ENCODE assay signal across 11 cellular contexts in genomic region chr10:77887631-77888355, GRCh38. TPM values are rescaled to one million over a fixed set of nuclear protein-coding genes. Genes with fewer than 3 reads are reported as not detected.
DNase-seq lines count a peak whose midpoint lies in the region; ATAC-seq lines count a peak whose summit lies in the region.
"Had no signal": no experiment of that assay in that cellular context is flagged by ENCODE, and none has a peak within 500 bp of the region (broad histone marks: within the 10 kb centered on the region; RNA-seq: fewer than 3 reads in every experiment).

No MANE protein-coding gene starts in this region.

- peak overlapping the region; percentile 18 for H2AFZ ChIP-seq in GM23248

- H3K9ac ChIP-seq in GM23248: peak overlapping the region; percentile 45

- peaks cover 21% of the 10 kb centered on the region for H3F3A ChIP-seq in GM23248 (ENCODE audit: insufficient read depth)

- 4 to 8% methylated on average over 11 of the region's 11 CpGs for WGBS in GM23248 (ENCODE audit: low coverage in 1 of 2, low lambda C conversion rate in 2 of 2, missing lambda C conversion rate in 2 of 2), 2 experiments

- intact Hi-C loops in sciatic nerve (cut with DNase I): no loop called here

- no peak overlapping the region for H3K27ac Mint-ChIP-seq in activated CD8-positive, alpha-beta T cell treated with anti-CD3 and anti-CD28 coated beads, Interleukin-2, amount 10 ng/mL, durations not matched to agents 7 days and 5 days
- H3K27ac Mint-ChIP-seq in activated T-cell treated with anti-CD3 and anti-CD28 coated beads, Interleukin-2, amount 50 U/mL, for 24 hours: no peak overlapping the region
- H3K27ac Mint-ChIP-seq: dendritic cell treated with granulocyte-macrophage colony-stimulating factor and Interleukin-4, amounts not matched to agents 40 ng/mL and 50 ng/mL, for 4 days; natural killer cell treated with Interleukin-12 subunit alpha and Interleukin-12 subunit beta and Interleukin-15 and Interleukin-18, amount 100 ng/mL, for 72 hours had no signal

- DNase-seq in GM23248 (peak; percentile 70), hepatic stellate cell (ENCODE audit: low spot score) (peak; percentile 33), sciatic nerve (ENCODE audit: low spot score) (no peak), activated T-cell treated with anti-CD3 and anti-CD28 coated beads for 4 hours (no peak), iPS-NIHi11 (ENCODE audit: low spot score) (no peak)
- no peak for DNase-seq in activated CD8-positive, alpha-beta T cell treated with anti-CD3 and anti-CD28 coated beads, Interleukin-2, amount 10 ng/mL, durations not matched to agents 7 days and 5 days
- no peak for DNase-seq in activated T-cell treated with anti-CD3 and anti-CD28 coated beads, Interleukin-2, amount 50 U/mL, for 24 hours
- DNase-seq: activated CD4-positive, alpha-beta T cell treated with anti-CD3 and anti-CD28 coated beads, Interleukin-2, amount 50 U/mL, for 1 hour had no signal

- peak overlapping the region; percentile 44 for H3K27ac ChIP-seq in GM23248
- peak overlapping the region; percentile 69 for H3K27ac ChIP-seq in angular gyrus (ENCODE audit: low read depth, low read length)

- in situ Hi-C loops in GM23248 (cut with MboI): no loop called here

- no peaks in the 10 kb centered on the region for H3K36me3 Mint-ChIP-seq in activated CD8-positive, alpha-beta T cell treated with anti-CD3 and anti-CD28 coated beads, Interleukin-2, amount 10 ng/mL, durations not matched to agents 7 days and 5 days (ENCODE audit: low read depth)
- H3K36me3 Mint-ChIP-seq in activated T-cell treated with anti-CD3 and anti-CD28 coated beads, Interleukin-2, amount 50 U/mL, for 24 hours (ENCODE audit: low read depth): no peaks in the 10 kb centered on the region
- H3K36me3 Mint-ChIP-seq: natural killer cell treated with Interleukin-12 subunit alpha and Interleukin-12 subunit beta and Interleukin-15 and Interleukin-18, amount 100 ng/mL, for 72 hours had no signal

- H3K4me2 ChIP-seq in GM23248 (ENCODE audit: unreplicated experiment): peak overlapping the region; percentile 74

- POLR2A ChIA-PET in activated CD8-positive, alpha-beta T cell treated with anti-CD3 and anti-CD28 coated beads, Interleukin-2, amount 10 ng/mL, durations not matched to agents 7 days and 5 days (lab: Charles Lee): no interaction called here

- H3K27me3 ChIP-seq in GM23248 (replicated peaks; ENCODE audit: insufficient read depth): no peaks in the 10 kb centered on the region

- H3K4me1 Mint-ChIP-seq in activated CD8-positive, alpha-beta T cell treated with anti-CD3 and anti-CD28 coated beads, Interleukin-2, amount 10 ng/mL, durations not matched to agents 7 days and 5 days (ENCODE audit: low read depth): no peaks in the 10 kb centered on the region
- H3K4me1 Mint-ChIP-seq in activated T-cell treated with anti-CD3 and anti-CD28 coated beads, Interleukin-2, amount 50 U/mL, for 24 hours (ENCODE audit: low read depth): peaks cover 4% of the 10 kb centered on the region

- H4K20me1 ChIP-seq in GM23248 (ENCODE audit: insufficient read depth): peaks cover 9% of the 10 kb centered on the region; the same call in 1 of the 2 replicates

- no peaks in the 10 kb centered on the region for H3K9me3 Mint-ChIP-seq in activated CD8-positive, alpha-beta T cell treated with anti-CD3 and anti-CD28 coated beads, Interleukin-2, amount 10 ng/mL, durations not matched to agents 7 days and 5 days (ENCODE audit: insufficient read depth)
- no peaks in the 10 kb centered on the region for H3K9me3 Mint-ChIP-seq in activated T-cell treated with anti-CD3 and anti-CD28 coated beads, Interleukin-2, amount 50 U/mL, for 24 hours
- H3K9me3 Mint-ChIP-seq: dendritic cell treated with granulocyte-macrophage colony-stimulating factor and Interleukin-4, amounts not matched to agents 40 ng/mL and 50 ng/mL, for 4 days; natural killer cell treated with Interleukin-12 subunit alpha and Interleukin-12 subunit beta and Interleukin-15 and Interleukin-18, amount 100 ng/mL, for 72 hours had no signal

- no peaks in the 10 kb centered on the region for H3K36me3 ChIP-seq in GM23248 (ENCODE audit: low read depth)

- CTCF ChIA-PET in activated CD8-positive, alpha-beta T cell treated with anti-CD3 and anti-CD28 coated beads, Interleukin-2, amount 10 ng/mL, durations not matched to agents 7 days and 5 days (lab: Charles Lee): no interaction called here

- peak; percentile 66 for ATAC-seq in sciatic nerve
- no peak for ATAC-seq in activated CD8-positive, alpha-beta T cell treated with anti-CD3 and anti-CD28 coated beads, Interleukin-2, amount 10 ng/mL, durations not matched to agents 7 days and 5 days
- ATAC-seq: natural killer cell treated with Interleukin-12 subunit alpha and Interleukin-12 subunit beta and Interleukin-15 and Interleukin-18, amount 100 ng/mL, for 72 hours had no signal

- H3K4me3 ChIP-seq in GM23248: peak overlapping the region; percentile 54

- H3K4me1 ChIP-seq in GM23248 (ENCODE audit: insufficient read depth): peaks cover 21% of the 10 kb centered on the region

- H3K27me3 Mint-ChIP-seq in activated CD8-positive, alpha-beta T cell treated with anti-CD3 and anti-CD28 coated beads, Interleukin-2, amount 10 ng/mL, durations not matched to agents 7 days and 5 days (ENCODE audit: low read depth): peaks cover 2% of the 10 kb centered on the region
- H3K27me3 Mint-ChIP-seq in activated T-cell treated with anti-CD3 and anti-CD28 coated beads, Interleukin-2, amount 50 U/mL, for 24 hours: no peaks in the 10 kb centered on the region
- H3K27me3 Mint-ChIP-seq: dendritic cell treated with granulocyte-macrophage colony-stimulating factor and Interleukin-4, amounts not matched to agents 40 ng/mL and 50 ng/mL, for 4 days; natural killer cell treated with Interleukin-12 subunit alpha and Interleukin-12 subunit beta and Interleukin-15 and Interleukin-18, amount 100 ng/mL, for 72 hours had no signal

- no peak overlapping the region for H3K4me3 Mint-ChIP-seq in activated CD8-positive, alpha-beta T cell treated with anti-CD3 and anti-CD28 coated beads, Interleukin-2, amount 10 ng/mL, durations not matched to agents 7 days and 5 days
- H3K4me3 Mint-ChIP-seq in activated T-cell treated with anti-CD3 and anti-CD28 coated beads, Interleukin-2, amount 50 U/mL, for 24 hours: no peak overlapping the region
- H3K4me3 Mint-ChIP-seq: dendritic cell treated with granulocyte-macrophage colony-stimulating factor and Interleukin-4, amounts not matched to agents 40 ng/mL and 50 ng/mL, for 4 days; natural killer cell treated with Interleukin-12 subunit alpha and Interleukin-12 subunit beta and Interleukin-15 and Interleukin-18, amount 100 ng/mL, for 72 hours had no signal

- H3K9me3 ChIP-seq in GM23248 (ENCODE audit: low read depth): no peaks in the 10 kb centered on the region

- no peaks in the 10 kb centered on the region for H3K9me2 ChIP-seq in GM23248 (ENCODE audit: insufficient read depth)

- H3K79me2 ChIP-seq in GM23248 (ENCODE audit: insufficient read depth): peaks cover 98% of the 10 kb centered on the region

RNA-seq across cellular contexts. Expression of gene DLG5, which starts 38.8 kb away (rescaled TPM):
- 27.4 and 27.9 TPM in 2 replicates for total RNA-seq in GM23248 (2014; rRNA removed; shearing (Covaris generic))
- polyA plus RNA-seq in GM23248 (2016; fragmentation: Nextera tagmentation; extraction: Ambion mirVana): 4.4 and 5.0 TPM in 2 replicates
- 31.3 TPM for total RNA-seq in sciatic nerve
- 1 to 10 TPM; 3.2 to 3.5 TPM for total RNA-seq in activated CD8-positive, alpha-beta T cell treated with anti-CD3 and anti-CD28 coated beads, Interleukin-2, amount 10 ng/mL, durations not matched to agents 7 days and 5 days

Comparison
In these comparisons a context has a peak if more than half of its experiments do, and no peak if none do; other contexts are left out.
1. DNase-seq: peak in GM23248 (single experiment) and hepatic stellate cell (single experiment); none in sciatic nerve (single experiment), activated T-cell treated with anti-CD3 and anti-CD28 coated beads for 4 hours (single experiment), iPS-NIHi11 (single experiment), activated CD8-positive, alpha-beta T cell treated with anti-CD3 and anti-CD28 coated beads, Interleukin-2, amount 10 ng/mL, durations not matched to agents 7 days and 5 days (single experiment) and activated T-cell treated with anti-CD3 and anti-CD28 coated beads, Interleukin-2, amount 50 U/mL, for 24 hours (single experiment).